Comparison of ENCODE assay signal across 1 cellular context in genomic region chr1:201648066-201648910, GRCh38.
TF ChIP-seq lines count a peak whose summit lies in the region.

No MANE protein-coding gene starts in this region.

TF ChIP-seq in WTC11, 78 proteins besides CTCF, POLR2A, EP300 and RAD21 (continued from another document and continues in another):
- TF ChIP-seq, protein P1, sequence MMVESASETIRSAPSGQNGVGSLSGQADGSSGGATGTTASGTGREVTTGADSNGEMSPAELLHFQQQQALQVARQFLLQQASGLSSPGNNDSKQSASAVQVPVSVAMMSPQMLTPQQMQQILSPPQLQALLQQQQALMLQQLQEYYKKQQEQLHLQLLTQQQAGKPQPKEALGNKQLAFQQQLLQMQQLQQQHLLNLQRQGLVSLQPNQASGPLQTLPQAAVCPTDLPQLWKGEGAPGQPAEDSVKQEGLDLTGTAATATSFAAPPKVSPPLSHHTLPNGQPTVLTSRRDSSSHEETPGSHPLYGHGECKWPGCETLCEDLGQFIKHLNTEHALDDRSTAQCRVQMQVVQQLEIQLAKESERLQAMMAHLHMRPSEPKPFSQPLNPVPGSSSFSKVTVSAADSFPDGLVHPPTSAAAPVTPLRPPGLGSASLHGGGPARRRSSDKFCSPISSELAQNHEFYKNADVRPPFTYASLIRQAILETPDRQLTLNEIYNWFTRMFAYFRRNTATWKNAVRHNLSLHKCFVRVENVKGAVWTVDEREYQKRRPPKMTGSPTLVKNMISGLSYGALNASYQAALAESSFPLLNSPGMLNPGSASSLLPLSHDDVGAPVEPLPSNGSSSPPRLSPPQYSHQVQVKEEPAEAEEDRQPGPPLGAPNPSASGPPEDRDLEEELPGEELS (CRISPR knock-in tag; IDR thresholded peaks at IDR 0.05) = no peak
- 0 out of 2 replicates have a peak, but pooled peaks have one; percentile 7 for TF ChIP-seq E2F5 (CRISPR knock-in tag; IDR thresholded peaks at IDR 0.05)
- no peak for TF ChIP-seq ZNF671 (CRISPR knock-in tag; IDR thresholded peaks at IDR 0.05)
- TF ChIP-seq USF2 (CRISPR knock-in tag; IDR thresholded peaks at IDR 0.05) = no peak
- no peak for TF ChIP-seq JAZF1 (CRISPR knock-in tag; IDR thresholded peaks at IDR 0.05)
- no peak; the same call in 1 of the 2 replicates for TF ChIP-seq ZNF263 (CRISPR knock-in tag; IDR thresholded peaks at IDR 0.05; ENCODE audit: low read depth)
- TF ChIP-seq NFE2L1 (CRISPR knock-in tag; IDR thresholded peaks at IDR 0.05) = 0 out of 2 replicates have a peak, but pooled peaks have one; percentile 33
- TF ChIP-seq ELF4 (CRISPR knock-in tag; IDR thresholded peaks at IDR 0.05; ENCODE audit: low read depth) = no peak
- TF ChIP-seq, protein P2, sequence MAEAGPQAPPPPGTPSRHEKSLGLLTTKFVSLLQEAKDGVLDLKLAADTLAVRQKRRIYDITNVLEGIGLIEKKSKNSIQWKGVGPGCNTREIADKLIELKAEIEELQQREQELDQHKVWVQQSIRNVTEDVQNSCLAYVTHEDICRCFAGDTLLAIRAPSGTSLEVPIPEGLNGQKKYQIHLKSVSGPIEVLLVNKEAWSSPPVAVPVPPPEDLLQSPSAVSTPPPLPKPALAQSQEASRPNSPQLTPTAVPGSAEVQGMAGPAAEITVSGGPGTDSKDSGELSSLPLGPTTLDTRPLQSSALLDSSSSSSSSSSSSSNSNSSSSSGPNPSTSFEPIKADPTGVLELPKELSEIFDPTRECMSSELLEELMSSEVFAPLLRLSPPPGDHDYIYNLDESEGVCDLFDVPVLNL (CRISPR knock-in tag; IDR thresholded peaks at IDR 0.05; ENCODE audit: borderline replicate concordance, low read depth) = no peak
- no peak for TF ChIP-seq ZMAT4 (CRISPR knock-in tag; IDR thresholded peaks at IDR 0.05)
- TF ChIP-seq PRRX2 (CRISPR knock-in tag; IDR thresholded peaks at IDR 0.05) = no peak
- no peak for TF ChIP-seq TCF7 (CRISPR knock-in tag; IDR thresholded peaks at IDR 0.05; ENCODE audit: low read depth)
- no peak for TF ChIP-seq ZNF423 (CRISPR knock-in tag; IDR thresholded peaks at IDR 0.05)
- TF ChIP-seq ETV6 (CRISPR knock-in tag; IDR thresholded peaks at IDR 0.05) = no peak
- TF ChIP-seq ATF1 (CRISPR knock-in tag; IDR thresholded peaks at IDR 0.05) = no peak
- TF ChIP-seq NR1H2 (CRISPR knock-in tag; IDR thresholded peaks at IDR 0.05) = no peak
- no peak for TF ChIP-seq ZSCAN18 (CRISPR knock-in tag; IDR thresholded peaks at IDR 0.05)
- no peak for TF ChIP-seq TEAD4 (CRISPR knock-in tag; IDR thresholded peaks at IDR 0.05)
- TF ChIP-seq, protein P3, sequence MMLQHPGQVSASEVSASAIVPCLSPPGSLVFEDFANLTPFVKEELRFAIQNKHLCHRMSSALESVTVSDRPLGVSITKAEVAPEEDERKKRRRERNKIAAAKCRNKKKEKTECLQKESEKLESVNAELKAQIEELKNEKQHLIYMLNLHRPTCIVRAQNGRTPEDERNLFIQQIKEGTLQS (CRISPR knock-in tag; conservative IDR thresholded peaks at IDR 0.05) = no peak
- TF ChIP-seq JUN (CRISPR knock-in tag; IDR thresholded peaks at IDR 0.05) = no peak
- TF ChIP-seq GRHL2 (CRISPR knock-in tag; IDR thresholded peaks at IDR 0.05; ENCODE audit: insufficient replicate concordance, severe bottlenecking) = no peak
- TF ChIP-seq, protein P4, sequence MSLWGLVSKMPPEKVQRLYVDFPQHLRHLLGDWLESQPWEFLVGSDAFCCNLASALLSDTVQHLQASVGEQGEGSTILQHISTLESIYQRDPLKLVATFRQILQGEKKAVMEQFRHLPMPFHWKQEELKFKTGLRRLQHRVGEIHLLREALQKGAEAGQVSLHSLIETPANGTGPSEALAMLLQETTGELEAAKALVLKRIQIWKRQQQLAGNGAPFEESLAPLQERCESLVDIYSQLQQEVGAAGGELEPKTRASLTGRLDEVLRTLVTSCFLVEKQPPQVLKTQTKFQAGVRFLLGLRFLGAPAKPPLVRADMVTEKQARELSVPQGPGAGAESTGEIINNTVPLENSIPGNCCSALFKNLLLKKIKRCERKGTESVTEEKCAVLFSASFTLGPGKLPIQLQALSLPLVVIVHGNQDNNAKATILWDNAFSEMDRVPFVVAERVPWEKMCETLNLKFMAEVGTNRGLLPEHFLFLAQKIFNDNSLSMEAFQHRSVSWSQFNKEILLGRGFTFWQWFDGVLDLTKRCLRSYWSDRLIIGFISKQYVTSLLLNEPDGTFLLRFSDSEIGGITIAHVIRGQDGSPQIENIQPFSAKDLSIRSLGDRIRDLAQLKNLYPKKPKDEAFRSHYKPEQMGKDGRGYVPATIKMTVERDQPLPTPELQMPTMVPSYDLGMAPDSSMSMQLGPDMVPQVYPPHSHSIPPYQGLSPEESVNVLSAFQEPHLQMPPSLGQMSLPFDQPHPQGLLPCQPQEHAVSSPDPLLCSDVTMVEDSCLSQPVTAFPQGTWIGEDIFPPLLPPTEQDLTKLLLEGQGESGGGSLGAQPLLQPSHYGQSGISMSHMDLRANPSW (CRISPR knock-in tag; conservative IDR thresholded peaks at IDR 0.05; ENCODE audit: low read depth) = no peak
- TF ChIP-seq ZNF138 (CRISPR knock-in tag; conservative IDR thresholded peaks at IDR 0.05) = no peak
- no peak for TF ChIP-seq ZNF416 (CRISPR knock-in tag; IDR thresholded peaks at IDR 0.05)
- no peak for TF ChIP-seq GABPB1 (CRISPR knock-in tag; IDR thresholded peaks at IDR 0.05)
- TF ChIP-seq, protein P5, sequence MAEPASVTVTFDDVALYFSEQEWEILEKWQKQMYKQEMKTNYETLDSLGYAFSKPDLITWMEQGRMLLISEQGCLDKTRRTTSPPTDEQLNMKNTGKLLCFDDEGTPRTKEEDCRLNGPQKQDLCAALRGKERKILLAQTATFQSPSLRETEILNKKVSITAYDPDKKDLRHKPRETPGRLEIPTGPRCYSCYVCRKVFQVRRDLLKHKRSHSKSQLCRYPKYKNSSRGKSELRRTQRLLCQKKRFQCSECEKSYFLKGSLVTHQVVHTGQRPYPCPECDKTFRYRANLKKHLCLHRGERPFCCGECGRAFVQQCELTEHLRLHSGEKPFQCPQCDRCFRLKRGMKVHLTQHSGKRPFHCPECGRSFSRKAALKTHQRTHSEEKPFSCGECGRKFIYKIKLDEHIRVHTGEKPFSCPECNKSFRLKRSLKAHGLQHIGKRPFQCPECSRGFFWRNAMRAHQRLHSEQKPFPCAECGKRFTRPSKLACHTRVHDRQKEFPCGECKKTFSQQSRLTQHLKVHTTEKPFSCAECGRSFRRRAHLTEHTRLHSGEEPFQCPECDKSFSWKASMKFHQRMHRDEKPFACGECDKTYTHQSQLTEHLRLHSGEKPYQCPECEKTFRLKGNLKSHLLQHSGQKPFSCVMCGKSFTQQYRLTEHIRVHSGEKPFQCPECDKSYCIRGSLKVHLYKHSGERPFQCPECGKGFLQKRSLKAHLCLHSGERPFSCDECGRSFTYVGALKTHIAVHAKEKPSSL (CRISPR knock-in tag; conservative IDR thresholded peaks at IDR 0.05) = no peak
- TF ChIP-seq, protein P6, sequence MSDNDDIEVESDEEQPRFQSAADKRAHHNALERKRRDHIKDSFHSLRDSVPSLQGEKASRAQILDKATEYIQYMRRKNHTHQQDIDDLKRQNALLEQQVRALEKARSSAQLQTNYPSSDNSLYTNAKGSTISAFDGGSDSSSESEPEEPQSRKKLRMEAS (CRISPR knock-in tag; IDR thresholded peaks at IDR 0.05) = no peak
- no peak for TF ChIP-seq MYBL2 (CRISPR knock-in tag; IDR thresholded peaks at IDR 0.05)
- no peak for TF ChIP-seq NR2C2 (CRISPR knock-in tag; IDR thresholded peaks at IDR 0.05)
- no peak for TF ChIP-seq IRF2 (CRISPR knock-in tag; IDR thresholded peaks at IDR 0.05; ENCODE audit: borderline replicate concordance, low read depth)
- no peak for TF ChIP-seq ZNF396 (CRISPR knock-in tag; IDR thresholded peaks at IDR 0.05; ENCODE audit: borderline replicate concordance)
- no peak for TF ChIP-seq SMAD4 (CRISPR knock-in tag; IDR thresholded peaks at IDR 0.05)
- TF ChIP-seq, protein P7, sequence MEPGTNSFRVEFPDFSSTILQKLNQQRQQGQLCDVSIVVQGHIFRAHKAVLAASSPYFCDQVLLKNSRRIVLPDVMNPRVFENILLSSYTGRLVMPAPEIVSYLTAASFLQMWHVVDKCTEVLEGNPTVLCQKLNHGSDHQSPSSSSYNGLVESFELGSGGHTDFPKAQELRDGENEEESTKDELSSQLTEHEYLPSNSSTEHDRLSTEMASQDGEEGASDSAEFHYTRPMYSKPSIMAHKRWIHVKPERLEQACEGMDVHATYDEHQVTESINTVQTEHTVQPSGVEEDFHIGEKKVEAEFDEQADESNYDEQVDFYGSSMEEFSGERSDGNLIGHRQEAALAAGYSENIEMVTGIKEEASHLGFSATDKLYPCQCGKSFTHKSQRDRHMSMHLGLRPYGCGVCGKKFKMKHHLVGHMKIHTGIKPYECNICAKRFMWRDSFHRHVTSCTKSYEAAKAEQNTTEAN (CRISPR knock-in tag; IDR thresholded peaks at IDR 0.05) = no peak
- TF ChIP-seq, protein P8, sequence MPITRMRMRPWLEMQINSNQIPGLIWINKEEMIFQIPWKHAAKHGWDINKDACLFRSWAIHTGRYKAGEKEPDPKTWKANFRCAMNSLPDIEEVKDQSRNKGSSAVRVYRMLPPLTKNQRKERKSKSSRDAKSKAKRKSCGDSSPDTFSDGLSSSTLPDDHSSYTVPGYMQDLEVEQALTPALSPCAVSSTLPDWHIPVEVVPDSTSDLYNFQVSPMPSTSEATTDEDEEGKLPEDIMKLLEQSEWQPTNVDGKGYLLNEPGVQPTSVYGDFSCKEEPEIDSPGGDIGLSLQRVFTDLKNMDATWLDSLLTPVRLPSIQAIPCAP (CRISPR knock-in tag; IDR thresholded peaks at IDR 0.05) = no peak
- 0 out of 2 replicates have a peak, but pooled peaks have one; percentile 59 for TF ChIP-seq KAT7 (CRISPR knock-in tag; IDR thresholded peaks at IDR 0.05; ENCODE audit: borderline replicate concordance)
- no peak for TF ChIP-seq SMAD3 (CRISPR knock-in tag; IDR thresholded peaks at IDR 0.05; ENCODE audit: borderline replicate concordance)
- TF ChIP-seq, protein P9, sequence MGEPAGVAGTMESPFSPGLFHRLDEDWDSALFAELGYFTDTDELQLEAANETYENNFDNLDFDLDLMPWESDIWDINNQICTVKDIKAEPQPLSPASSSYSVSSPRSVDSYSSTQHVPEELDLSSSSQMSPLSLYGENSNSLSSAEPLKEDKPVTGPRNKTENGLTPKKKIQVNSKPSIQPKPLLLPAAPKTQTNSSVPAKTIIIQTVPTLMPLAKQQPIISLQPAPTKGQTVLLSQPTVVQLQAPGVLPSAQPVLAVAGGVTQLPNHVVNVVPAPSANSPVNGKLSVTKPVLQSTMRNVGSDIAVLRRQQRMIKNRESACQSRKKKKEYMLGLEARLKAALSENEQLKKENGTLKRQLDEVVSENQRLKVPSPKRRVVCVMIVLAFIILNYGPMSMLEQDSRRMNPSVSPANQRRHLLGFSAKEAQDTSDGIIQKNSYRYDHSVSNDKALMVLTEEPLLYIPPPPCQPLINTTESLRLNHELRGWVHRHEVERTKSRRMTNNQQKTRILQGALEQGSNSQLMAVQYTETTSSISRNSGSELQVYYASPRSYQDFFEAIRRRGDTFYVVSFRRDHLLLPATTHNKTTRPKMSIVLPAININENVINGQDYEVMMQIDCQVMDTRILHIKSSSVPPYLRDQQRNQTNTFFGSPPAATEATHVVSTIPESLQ (CRISPR knock-in tag; IDR thresholded peaks at IDR 0.05) = no peak
- no peak for TF ChIP-seq HMGA2 (CRISPR knock-in tag; IDR thresholded peaks at IDR 0.05)
- TF ChIP-seq ZBTB21 (CRISPR knock-in tag; IDR thresholded peaks at IDR 0.05; ENCODE audit: borderline replicate concordance) = no peak
- TF ChIP-seq CREB1 (CRISPR knock-in tag; IDR thresholded peaks at IDR 0.05) = no peak
- TF ChIP-seq NFYB (CRISPR knock-in tag; conservative IDR thresholded peaks at IDR 0.05; ENCODE audit: low read depth) = no peak
- TF ChIP-seq ZNF512 (CRISPR knock-in tag; IDR thresholded peaks at IDR 0.05; ENCODE audit: borderline replicate concordance) = no peak
- TF ChIP-seq USF1 (CRISPR knock-in tag; IDR thresholded peaks at IDR 0.05) = 0 out of 2 replicates have a peak, but pooled peaks have one; percentile 6
- no peak for TF ChIP-seq RELA (CRISPR knock-in tag; IDR thresholded peaks at IDR 0.05; ENCODE audit: borderline replicate concordance)
